22 cellular contexts compared by ENCODE assay signal in genomic region chr7:2095533-2095932, GRCh38.
"Had no signal": no experiment of that assay in that cellular context is flagged by ENCODE, and none has a peak within 500 bp of the region (broad histone marks: within the 10 kb centered on the region; RNA-seq: fewer than 3 reads in every experiment).

No MANE protein-coding gene starts in this region.

- H3K36me3 Mint-ChIP-seq: naive thymus-derived CD8-positive, alpha-beta T cell had no signal

- H3K27ac Mint-ChIP-seq: activated naive CD4-positive, alpha-beta T cell treated with anti-CD3 and anti-CD28 coated beads, Interleukin-2, amount 10 ng/mL, durations not matched to agents 7 days and 5 days; mesothelial cell of epicardium had no signal

- H3K27ac ChIP-seq: right lobe of liver, skin epidermis, testis, vagina, WERI-Rb-1 had no signal

- H3K4me3 ChIP-seq: right lobe of liver, skin epidermis, testis, vagina had no signal

- H3K4me1 ChIP-seq: right lobe of liver, vagina had no signal

- H3K27me3 Mint-ChIP-seq: activated naive CD4-positive, alpha-beta T cell treated with anti-CD3 and anti-CD28 coated beads, Interleukin-2, amount 10 ng/mL, durations not matched to agents 7 days and 5 days; naive thymus-derived CD8-positive, alpha-beta T cell had no signal

- H3K9me3 Mint-ChIP-seq: activated naive CD4-positive, alpha-beta T cell treated with anti-CD3 and anti-CD28 coated beads, Interleukin-2, amount 10 ng/mL, durations not matched to agents 7 days and 5 days; naive thymus-derived CD8-positive, alpha-beta T cell had no signal

- DNase-seq: activated CD8-positive, alpha-beta memory T cell treated with anti-CD3 and anti-CD28 coated beads for 24 hours; activated CD8-positive, alpha-beta memory T cell treated with anti-CD3 and anti-CD28 coated beads, Interleukin-2, amount 50 U/mL, for 48 hours; activated effector memory CD4-positive, alpha-beta T cell treated with anti-CD3 and anti-CD28 coated beads, Interleukin-2, amount 50 U/mL, for 16 hours; activated naive CD4-positive, alpha-beta T cell treated with anti-CD3 and anti-CD28 coated beads, Interleukin-2, amount 10 ng/mL, durations not matched to agents 7 days and 5 days; activated T-cell treated with anti-CD3 and anti-CD28 coated beads, Interleukin-2, amount 50 U/mL, for 48 hours; amygdala; effector CD4-positive, alpha-beta T cell; erythroblast; foreskin fibroblast; naive thymus-derived CD8-positive, alpha-beta T cell; occipital lobe; right lobe of liver; stimulated activated CD4-positive, alpha-beta T cell treated with anti-CD3 and anti-CD28 coated beads, Interleukin-1b, Interleukin-23, amount 100 ng/mL, for 48 hours; stimulated activated naive CD4-positive, alpha-beta T cell; testis; trophoblast cell; WERI-Rb-1 had no signal

- FAIRE-seq: keratinocyte, TTC549 had no signal

- H3K4me3 Mint-ChIP-seq: activated naive CD4-positive, alpha-beta T cell treated with anti-CD3 and anti-CD28 coated beads, Interleukin-2, amount 10 ng/mL, durations not matched to agents 7 days and 5 days; mesothelial cell of epicardium; naive thymus-derived CD8-positive, alpha-beta T cell had no signal

- H3K36me3 ChIP-seq: right lobe of liver, vagina, WERI-Rb-1 had no signal

- H3K9me3 ChIP-seq: right lobe of liver, testis, vagina had no signal

- H3K27me3 ChIP-seq: right lobe of liver, testis, vagina had no signal
